ENCODE assay signal across 8 cellular contexts in genomic region chr19:11587302-11587972, GRCh38. TPM values are rescaled to one million over a fixed set of nuclear protein-coding genes. Genes with fewer than 3 reads are reported as not detected.
DNase-seq lines count a peak whose midpoint lies in the region; ATAC-seq, FAIRE-seq and TF ChIP-seq lines count a peak whose summit lies in the region.

No MANE protein-coding gene starts in this region.

- in situ Hi-C loops in ACHN (cut with HindIII; ENCODE audit: low pct_ligation_motif_present, low pct_unique_long_range_greater_than_20kb, low sequenced_read_pairs) (no loop called here), mammary epithelial cell (cut with MboI; ENCODE audit: low sequenced_read_pairs in 2 of 2) (loop anchor here in 1 of 2 donors (5.0 kb wide), 1 partner anchor 90 kb away; no protein-coding TSS in a partner anchor)

- ATAC-seq in GM21786 (IDR thresholded peaks at IDR 0.05; ENCODE audit: unreplicated experiment) = peak; percentile 48
- ATAC-seq in HG02588 (IDR thresholded peaks at IDR 0.05; ENCODE audit: unreplicated experiment) = no peak

- BruUV-seq in mammary epithelial cell (replicated peaks; lab: Mats Ljungman, UMichigan) = no TSS peak

- H3K27ac ChIP-seq in mammary epithelial cell (ENCODE audit: insufficient read depth, low read depth, low read length) = no peak overlapping the region
- H3K27ac ChIP-seq in kidney (ENCODE audit: low read depth in 2 of 2, low read length in 2 of 2) = no peak overlapping the region

- H2AFZ ChIP-seq in mammary epithelial cell (ENCODE audit: low read depth, low read length) = peak overlapping the region; percentile 45

- intact Hi-C loops in mammary epithelial cell (cut with micrococcal nuclease) = loop anchor here (1.0 kb wide), 5 partner anchors 27 to 344 kb away; no protein-coding TSS in a partner anchor
- intact Hi-C loops in kidney (cut with DNase I) = no loop called here

- TF ChIP-seq CTCF in WI38 (IDR thresholded peaks at IDR 0.05; ENCODE audit: low read depth, low read length) = peak; percentile 94
- TF ChIP-seq CTCF in mammary epithelial cell (conservative IDR thresholded peaks at IDR 0.05 in 1 of 2, IDR thresholded peaks at IDR 0.05 in 1 of 2; ENCODE audit: extremely low read depth in 1 of 2, insufficient read depth in 1 of 2, low read depth in 1 of 2, low read length in 2 of 2) = peak; percentile 87 to 93
- peak; percentile 95 for TF ChIP-seq CTCF in kidney (IDR thresholded peaks at IDR 0.05; ENCODE audit: borderline replicate concordance, extremely low read depth, insufficient read depth)

- H3K4me3 ChIP-seq in WI38 (ENCODE audit: low read depth, low read length) = no peak overlapping the region
- no peak overlapping the region for H3K4me3 ChIP-seq in mammary epithelial cell (replicated peaks in 1 of 3; ENCODE audit: insufficient read depth in 1 of 3, low read depth in 2 of 3, low read length in 3 of 3)
- no peak overlapping the region for H3K4me3 ChIP-seq in kidney (ENCODE audit: low read length in 2 of 2)

- peaks cover 3% of the 10 kb centered on the region for H3K4me1 ChIP-seq in mammary epithelial cell (ENCODE audit: insufficient read depth, low read length)
- H3K4me1 ChIP-seq in kidney (ENCODE audit: control insufficient read depth in 1 of 2, insufficient read depth in 1 of 2, low read depth in 1 of 2, low read length in 2 of 2) = peaks cover 0 to 4% of the 10 kb centered on the region in 2 donors

- dilution Hi-C loops in mammary epithelial cell (cut with HindIII; ENCODE audit: low sequenced_read_pairs) = no loop called here

- H3K36me3 ChIP-seq in mammary epithelial cell (ENCODE audit: insufficient read depth, low read length) (no peaks in the 10 kb centered on the region), kidney (ENCODE audit: control insufficient read depth in 1 of 2, insufficient read depth in 2 of 2, low read length in 2 of 2) (no peaks in the 10 kb centered on the region)

- H3K27me3 ChIP-seq in mammary epithelial cell (ENCODE audit: insufficient read depth, low read length) = no peaks in the 10 kb centered on the region

- WGBS in mammary epithelial cell (ENCODE audit: low coverage, missing lambda C conversion rate) = 3% methylated on average over 4 of the region's 7 CpGs

- H3K4me2 ChIP-seq in mammary epithelial cell (ENCODE audit: insufficient read depth, low read depth, low read length) = peak overlapping the region; percentile 32

- H3K9ac ChIP-seq in mammary epithelial cell (ENCODE audit: insufficient read depth, low read length) = no peak overlapping the region
- H3K9ac ChIP-seq in kidney (ENCODE audit: low read length in 2 of 2) = peak overlapping the region in 1 of 2 donors; percentile 55

- DNase-seq in ACHN = peak; percentile 50
- peak; percentile 88 for DNase-seq in NCI-H2171 (lab: John Stamatoyannopoulos, UW)
- peak; percentile 39 for DNase-seq in mammary epithelial cell
- DNase-seq in kidney = peak; percentile 84
- DNase-seq in stimulated activated CD4-positive, alpha-beta T cell treated with anti-CD3 and anti-CD28 coated beads, Interleukin-15, amount 100 ng/mL, for 48 hours (ENCODE audit: low read depth in 2 of 2) = peak; percentile 55 to 66

- H3K9me3 ChIP-seq in mammary epithelial cell (replicated peaks; ENCODE audit: insufficient read depth, low read length) (no peaks in the 10 kb centered on the region), kidney (ENCODE audit: control insufficient read depth in 1 of 2, low read length in 2 of 2) (no peaks in the 10 kb centered on the region)

- FAIRE-seq in kidney (lab: Jason Lieb, UNC) = no peak

- no peaks in the 10 kb centered on the region for H4K20me1 ChIP-seq in mammary epithelial cell (ENCODE audit: insufficient read depth, low read length)

- CTCF ChIA-PET in mammary epithelial cell (lab: Charles Lee; ENCODE audit: low non-redundant PET) = no interaction called here

- no peaks in the 10 kb centered on the region for H3K79me2 ChIP-seq in mammary epithelial cell (ENCODE audit: insufficient read depth, low read length)

RNA-seq across cellular contexts. Expression of gene ZNF627, which starts 9.8 kb away (rescaled TPM):
- total RNA-seq in mammary epithelial cell = 10 to 100 TPM in 1 of 2 donors, 1 to 10 TPM in 1; 7.4 to 18.5 TPM
- polyA plus RNA-seq in mammary epithelial cell = 4.3 TPM
- polyA minus RNA-seq in mammary epithelial cell = 3.7 TPM
- total RNA-seq in kidney = 20.8 TPM
- 8.4 TPM for polyA plus RNA-seq in kidney (ENCODE audit: insufficient read depth, low read depth, low replicate concordance)

RNA-seq across cellular contexts. Expression of gene ACP5, which starts 10.0 kb away (rescaled TPM):
- total RNA-seq in mammary epithelial cell (10 to 100 TPM in 1 of 2 donors, 1 to 10 TPM in 1; 9.8 to 12.0 TPM), kidney (13.8 TPM)
- polyA plus RNA-seq in mammary epithelial cell (24.4 TPM), kidney (ENCODE audit: insufficient read depth, low read depth, low replicate concordance) (93.3 TPM)
- polyA minus RNA-seq in mammary epithelial cell = 44.7 TPM

RNA-seq across cellular contexts. Expression of gene ELOF1, which starts 28.4 kb away (rescaled TPM):
- total RNA-seq in mammary epithelial cell (10 to 100 TPM; 34.7 to 71.2 TPM), kidney (47.5 TPM)
- polyA plus RNA-seq in mammary epithelial cell (93.0 TPM), kidney (ENCODE audit: insufficient read depth, low read depth, low replicate concordance) (72.4 TPM)
- polyA minus RNA-seq in mammary epithelial cell = 70.5 TPM

RNA-seq across cellular contexts. Expression of gene CNN1, which starts 48.8 kb away (rescaled TPM):
- total RNA-seq in mammary epithelial cell (10 to 100 TPM in 1 of 2 donors, not detected in 1; 35.3 TPM), kidney (47.8 TPM)
- polyA plus RNA-seq in mammary epithelial cell (0.03 TPM), kidney (ENCODE audit: insufficient read depth, low read depth, low replicate concordance) (42.2 TPM)
- polyA minus RNA-seq in mammary epithelial cell = not detected

RNA-seq across cellular contexts. Expression of gene ECSIT, which starts 58.5 kb away (rescaled TPM):
- 10 to 100 TPM; 13.7 to 16.8 TPM for total RNA-seq in mammary epithelial cell
- 28.5 TPM for polyA plus RNA-seq in mammary epithelial cell
- 23.6 TPM for polyA minus RNA-seq in mammary epithelial cell
- total RNA-seq in kidney = 33.8 TPM
- polyA plus RNA-seq in kidney (ENCODE audit: insufficient read depth, low read depth, low replicate concordance) = 83.4 TPM
